In the genomic region with DNA sequence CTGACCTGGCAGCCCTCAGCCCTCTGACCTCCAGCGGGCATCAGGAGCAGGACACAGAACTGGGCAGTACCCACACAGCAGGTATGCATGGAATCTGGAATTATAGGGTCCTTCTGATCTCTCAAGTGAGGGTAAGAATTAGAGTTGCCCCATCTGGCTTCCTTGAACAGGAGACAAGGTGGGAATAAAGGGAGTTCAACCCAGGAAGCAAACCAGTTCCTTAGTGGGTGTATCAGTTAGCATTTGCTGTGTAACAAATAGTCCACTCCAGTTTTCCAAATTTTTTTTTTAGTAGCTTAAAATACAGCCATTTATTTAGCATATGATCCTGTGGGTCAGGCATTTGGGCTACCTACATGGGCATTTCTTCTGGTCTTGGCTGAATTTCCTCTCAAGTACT, we compare ENCODE assay signal across 26 cellular contexts.
"Had no signal": no experiment of that assay in that cellular context is flagged by ENCODE, and none has a peak within 500 bp of the region (broad histone marks: within the 10 kb centered on the region; RNA-seq: fewer than 3 reads in every experiment).

No MANE protein-coding gene starts in this region.

- DNase-seq: dermis blood vessel endothelial cell; effector memory CD4-positive, alpha-beta T cell; foreskin fibroblast; gastrocnemius medialis; head of caudate nucleus; left ventricle myocardium superior; mucosa of descending colon; naive B cell; sigmoid colon; stimulated activated CD4-positive, alpha-beta T cell treated with anti-CD3 and anti-CD28 coated beads, Interleukin-4, amount 100 ng/mL, for 4 hours; stimulated activated naive CD4-positive, alpha-beta T cell; stimulated activated naive CD8-positive, alpha-beta T cell treated with anti-CD3 and anti-CD28 coated beads, Interleukin-15, amount 100 ng/mL, for 72 hours; transverse colon; upper lobe of right lung; uterus had no signal

- H3K27me3 ChIP-seq: gastrocnemius medialis, neutrophil, right atrium auricular region, sigmoid colon, suprapubic skin, transverse colon, upper lobe of right lung, uterus had no signal

- H3K27ac ChIP-seq: coronary artery, gastrocnemius medialis, neutrophil, parathyroid adenoma, right atrium auricular region, sigmoid colon, suprapubic skin, transverse colon, upper lobe of right lung, uterus had no signal

- H3K4me1 Mint-ChIP-seq: mesothelial cell of epicardium; neural crest cell; stimulated activated naive CD8-positive, alpha-beta T cell treated with anti-CD3 and anti-CD28 coated beads, Interleukin-15, amount 100 ng/mL, for 72 hours had no signal

- H3K9me3 Mint-ChIP-seq: memory B cell; mesothelial cell of epicardium; naive B cell; natural killer cell treated with Interleukin-12 subunit alpha and Interleukin-12 subunit beta and Interleukin-15 and Interleukin-18, amount 100 ng/mL, for 72 hours; neural crest cell; stimulated activated naive CD8-positive, alpha-beta T cell treated with anti-CD3 and anti-CD28 coated beads, Interleukin-15, amount 100 ng/mL, for 72 hours had no signal

- H3K4me3 ChIP-seq: coronary artery, gastrocnemius medialis, lung, mucosa of descending colon, right atrium auricular region, sigmoid colon, suprapubic skin, transverse colon, upper lobe of right lung, uterus had no signal

- H3K4me3 Mint-ChIP-seq: memory B cell; mesothelial cell of epicardium; naive B cell; natural killer cell treated with Interleukin-12 subunit alpha and Interleukin-12 subunit beta and Interleukin-15 and Interleukin-18, amount 100 ng/mL, for 72 hours; neural crest cell; stimulated activated naive CD8-positive, alpha-beta T cell treated with anti-CD3 and anti-CD28 coated beads, Interleukin-15, amount 100 ng/mL, for 72 hours had no signal

- H3K27me3 Mint-ChIP-seq: memory B cell; naive B cell; natural killer cell treated with Interleukin-12 subunit alpha and Interleukin-12 subunit beta and Interleukin-15 and Interleukin-18, amount 100 ng/mL, for 72 hours; progenitor cell of endocrine pancreas; stimulated activated naive CD8-positive, alpha-beta T cell treated with anti-CD3 and anti-CD28 coated beads, Interleukin-15, amount 100 ng/mL, for 72 hours had no signal

- ATAC-seq: gastrocnemius medialis; left ventricle myocardium superior; mucosa of descending colon; natural killer cell treated with Interleukin-12 subunit alpha and Interleukin-12 subunit beta and Interleukin-15 and Interleukin-18, amount 100 ng/mL, for 72 hours; stimulated activated naive CD8-positive, alpha-beta T cell treated with anti-CD3 and anti-CD28 coated beads, Interleukin-15, amount 100 ng/mL, for 72 hours; upper lobe of right lung had no signal

- H3K4me1 ChIP-seq: gastrocnemius medialis, parathyroid adenoma, right atrium auricular region, sigmoid colon, suprapubic skin, upper lobe of right lung, uterus had no signal

- H3K9me3 ChIP-seq: gastrocnemius medialis, mucosa of descending colon, neutrophil, right atrium auricular region, sigmoid colon, suprapubic skin, transverse colon, upper lobe of right lung, uterus had no signal

- H3K9ac ChIP-seq: parathyroid adenoma had no signal

- H3K27ac Mint-ChIP-seq: mesothelial cell of epicardium, progenitor cell of endocrine pancreas had no signal
